In genomic region chr16:89723279-89724250, GRCh38 we compare ENCODE assay signal across 1 cellular context.
TF ChIP-seq lines count a peak whose summit lies in the region.

No MANE protein-coding gene starts in this region.

TF ChIP-seq in HepG2, 621 proteins besides CTCF, POLR2A, EP300 and RAD21 (continued from another document):
- no peak for TF ChIP-seq PRDM10 (CRISPR knock-in tag; IDR thresholded peaks at IDR 0.05; ENCODE audit: low read depth)
- TF ChIP-seq ZNF615 (CRISPR knock-in tag; IDR thresholded peaks at IDR 0.05; ENCODE audit: borderline replicate concordance): no peak
- no peak for TF ChIP-seq CBX5 (CRISPR knock-in tag; IDR thresholded peaks at IDR 0.05; ENCODE audit: borderline replicate concordance)
- no peak for TF ChIP-seq IKZF4 (CRISPR knock-in tag; IDR thresholded peaks at IDR 0.05; ENCODE audit: borderline replicate concordance, low read depth, not compliant biosample characterization)
